In genomic region chr10:79933961-79934360, GRCh38 we compare ENCODE assay signal across 28 cellular contexts. TPM values are rescaled to one million over a fixed set of nuclear protein-coding genes. Genes with fewer than 3 reads are reported as not detected.
A peak's percentile ranks its signal among the peaks of the same experiment; 100 is the strongest.
DNase-seq lines count a peak whose midpoint lies in the region; ATAC-seq, FAIRE-seq and TF ChIP-seq lines count a peak whose summit lies in the region.
"Had no signal": no experiment of that assay in that cellular context is flagged by ENCODE, and none has a peak within 500 bp of the region (broad histone marks: within the 10 kb centered on the region; RNA-seq: fewer than 3 reads in every experiment).

No MANE protein-coding gene starts in this region.

- H3K27ac ChIP-seq in endothelial cell of umbilical vein (ENCODE audit: insufficient read depth, low read depth, low read length) = peak overlapping the region; percentile 58
- H3K27ac ChIP-seq: A549, heart left ventricle, VCaP had no signal

- no peak for ATAC-seq in HG03196 (IDR thresholded peaks at IDR 0.05; ENCODE audit: unreplicated experiment)
- ATAC-seq: A549; activated T-cell treated with anti-CD3 and anti-CD28 coated beads, Interleukin-2, amount 50 U/mL, for 72 hours; heart left ventricle; left lobe of liver; naive thymus-derived CD8-positive, alpha-beta T cell; Right ventricle myocardium inferior; stimulated activated effector memory CD8-positive, alpha-beta T cell treated with anti-CD3 and anti-CD28 coated beads, Interleukin-12 subunit alpha, Interleukin-12 subunit beta, amount 100 ng/mL, for 72 hours had no signal

- intact Hi-C loops in endothelial cell of umbilical vein (cut with micrococcal nuclease) = loop anchor here (2.0 to 5.0 kb wide), 3 partner anchors 29 to 113 kb away; no protein-coding TSS in a partner anchor

- POLR2A ChIA-PET in endothelial cell of umbilical vein (lab: Charles Lee) = no interaction called here

- TF ChIP-seq CTCF in LNCaP clone FGC (IDR thresholded peaks at IDR 0.05; ENCODE audit: control insufficient read depth, extremely low read depth, insufficient read depth) (no peak), endothelial cell of umbilical vein (IDR thresholded peaks at IDR 0.05; ENCODE audit: extremely low read depth in 1 of 2, insufficient read depth in 1 of 2, low read depth in 1 of 2, low read length in 2 of 2) (no peak)

- no peak overlapping the region for H2AFZ ChIP-seq in endothelial cell of umbilical vein (ENCODE audit: low read depth, low read length)

- H4K20me1 ChIP-seq in endothelial cell of umbilical vein (replicated peaks; ENCODE audit: control insufficient read depth, extremely low read depth, insufficient read depth, low read length) = no peaks in the 10 kb centered on the region

- FAIRE-seq in endothelial cell of umbilical vein (lab: Jason Lieb, UNC) = peak; percentile 77
- FAIRE-seq: A549, urothelium cell line had no signal

- DNase-seq in NCI-H2029 (lab: John Stamatoyannopoulos, UW) (peak; percentile 35), NCI-H2029 treated with DMSO at 0.1 percent for 48 hours (lab: John Stamatoyannopoulos, UW) (no peak), LNCaP clone FGC (ENCODE audit: low read depth) (peak; percentile 11), endothelial cell of umbilical vein (ENCODE audit: low read depth, low spot score) (peak; percentile 86), mucosa of gallbladder (ENCODE audit: low spot score) (peak; percentile 8), A172 (ENCODE audit: low spot score) (no peak), NCI-H187 (lab: John Stamatoyannopoulos, UW) (no peak)
- DNase-seq: activated CD4-positive, alpha-beta T cell treated with anti-CD3 and anti-CD28 coated beads for 48 hours; activated naive CD4-positive, alpha-beta T cell treated with anti-CD3 and anti-CD28 coated beads for 36 hours; activated T-cell treated with anti-CD3 and anti-CD28 coated beads, Interleukin-2, amount 50 U/mL, for 72 hours; caudate nucleus; H7; heart left ventricle; naive thymus-derived CD8-positive, alpha-beta T cell; NCI-H1105 treated with DMSO at 0.1 percent for 48 hours; NCI-H748 treated with DMSO at 0.1 percent for 48 hours; occipital lobe had no signal

- CTCF ChIA-PET in endothelial cell of umbilical vein (lab: Charles Lee) = no interaction called here

- no peaks in the 10 kb centered on the region for H3K9me3 ChIP-seq in endothelial cell of umbilical vein (replicated peaks; ENCODE audit: control insufficient read depth, insufficient read depth, low read length)
- H3K9me3 ChIP-seq: A549, Caco-2, heart left ventricle had no signal

- H3K79me2 ChIP-seq in endothelial cell of umbilical vein (ENCODE audit: control insufficient read depth, insufficient read depth, low read length) = no peaks in the 10 kb centered on the region

- H3K9me1 ChIP-seq in endothelial cell of umbilical vein (replicated peaks; ENCODE audit: control insufficient read depth, extremely low read depth, insufficient read depth, low read length) = no peaks in the 10 kb centered on the region

- H3K4me3 ChIP-seq in LNCaP clone FGC (ENCODE audit: low read depth, low read length) (no peak overlapping the region), endothelial cell of umbilical vein (replicated peaks in 1 of 3; ENCODE audit: insufficient read depth in 1 of 3, low read depth in 1 of 3, low read length in 3 of 3) (no peak overlapping the region)
- H3K4me3 ChIP-seq: A549, heart left ventricle had no signal

- BruUV-seq in endothelial cell of umbilical vein (replicated peaks; lab: Mats Ljungman, UMichigan) = no TSS peak

- TF ChIP-seq POLR2A in endothelial cell of umbilical vein (IDR thresholded peaks at IDR 0.05; ENCODE audit: low read depth, low read length) = no peak

- H3K9ac ChIP-seq in endothelial cell of umbilical vein (replicated peaks; ENCODE audit: extremely low read depth, insufficient read depth, low read length) = no peak overlapping the region

- dilution Hi-C loops in endothelial cell of umbilical vein (cut with MboI; ENCODE audit: extremely low pct_ligation_motif_present, low sequenced_read_pairs) = no loop called here

- no peaks in the 10 kb centered on the region for H3K36me3 ChIP-seq in endothelial cell of umbilical vein (ENCODE audit: control insufficient read depth in 2 of 2, extremely low read depth in 1 of 2, insufficient read depth in 2 of 2, low read length in 2 of 2)

- peaks cover 8 to 11% of the 10 kb centered on the region in 2 experiments for H3K27me3 ChIP-seq in endothelial cell of umbilical vein (ENCODE audit: control insufficient read depth in 2 of 2, insufficient read depth in 2 of 2, low read length in 2 of 2)

- H3K4me1 ChIP-seq in endothelial cell of umbilical vein (ENCODE audit: control insufficient read depth, extremely low read depth, insufficient read depth, low read length) = peaks cover 28% of the 10 kb centered on the region
- H3K4me1 ChIP-seq: A549 had no signal

- H3K4me2 ChIP-seq in endothelial cell of umbilical vein (ENCODE audit: insufficient read depth, low read length) = peak overlapping the region; percentile 13
- H3K4me2 ChIP-seq: A549 had no signal

TF ChIP-seq in endothelial cell of umbilical vein, 7 proteins besides CTCF, POLR2A, EP300 and RAD21:
- TF ChIP-seq FOS (IDR thresholded peaks at IDR 0.05; ENCODE audit: borderline replicate concordance, insufficient read depth, low read length) = peak; percentile 92
- peak; percentile 93 for TF ChIP-seq JUN (IDR thresholded peaks at IDR 0.05; ENCODE audit: borderline replicate concordance, insufficient read depth, insufficient read length, low read depth)
- TF ChIP-seq, protein P1, sequence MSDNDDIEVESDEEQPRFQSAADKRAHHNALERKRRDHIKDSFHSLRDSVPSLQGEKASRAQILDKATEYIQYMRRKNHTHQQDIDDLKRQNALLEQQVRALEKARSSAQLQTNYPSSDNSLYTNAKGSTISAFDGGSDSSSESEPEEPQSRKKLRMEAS (IDR thresholded peaks at IDR 0.05; ENCODE audit: insufficient read depth, insufficient read length) = peak; percentile 28
- TF ChIP-seq GATA2 (IDR thresholded peaks at IDR 0.05; ENCODE audit: insufficient read depth, insufficient read length, low read depth, low read length) = peak; percentile 87
- TF ChIP-seq POLR2AphosphoS5 (IDR thresholded peaks at IDR 0.05; ENCODE audit: insufficient read depth, low read depth, low read length) = peak; percentile 69
- no peak for TF ChIP-seq MYC (IDR thresholded peaks at IDR 0.05; ENCODE audit: low read depth, low read length)
- no peak for TF ChIP-seq EZH2 (IDR thresholded peaks at IDR 0.05; ENCODE audit: borderline replicate concordance, low read depth, low read length, severe bottlenecking)

RNA-seq across cellular contexts. Expression of gene SFTPD, which starts 14.9 kb away (rescaled TPM):
- total RNA-seq in endothelial cell of umbilical vein = not detected in 2 replicates
- not detected in 2 replicates for polyA plus RNA-seq in endothelial cell of umbilical vein
- polyA plus RNA-seq in endothelial cell of umbilical vein (2011; cell fraction: cytosol; rRNA removed) = not detected in 2 replicates
- not detected in 2 replicates for polyA plus RNA-seq in endothelial cell of umbilical vein (2011; cell fraction: nucleus; rRNA removed)
- not detected in 2 replicates for polyA plus RNA-seq in endothelial cell of umbilical vein (2012)
- not detected in 2 replicates for polyA minus RNA-seq in endothelial cell of umbilical vein
- not detected for polyA minus RNA-seq in endothelial cell of umbilical vein (2011; cell fraction: cytosol; rRNA and poly(A)+ RNA removed)
- polyA minus RNA-seq in endothelial cell of umbilical vein (2011; cell fraction: nucleus; rRNA and poly(A)+ RNA removed) = not detected in 2 replicates
- 0.52 TPM for total RNA-seq in mucosa of gallbladder
- 0.12 TPM in 1 of 2 replicates, not detected in the other for total RNA-seq in A172 (2014; rRNA removed; shearing (Covaris generic))
- total RNA-seq: activated CD8-positive, alpha-beta memory T cell treated with anti-CD3 and anti-CD28 coated beads for 36 hours; activated naive CD4-positive, alpha-beta T cell treated with anti-CD3 and anti-CD28 coated beads for 36 hours; activated T-cell treated with anti-CD3 and anti-CD28 coated beads, Interleukin-2, amount 50 U/mL, for 72 hours; mesenteric fat pad; naive thymus-derived CD8-positive, alpha-beta T cell had no signal
- polyA plus RNA-seq: BJ; naive thymus-derived CD8-positive, alpha-beta T cell had no signal

Comparison
In these comparisons a context has a peak if more than half of its experiments do, and no peak if none do; other contexts are left out.
1. DNase-seq: peak in NCI-H2029 (single experiment), LNCaP clone FGC (single experiment), endothelial cell of umbilical vein (single experiment) and mucosa of gallbladder (single experiment); none in NCI-H2029 treated with DMSO at 0.1 percent for 48 hours (single experiment), A172 (single experiment) and NCI-H187 (0 of 2).